In genomic region chr13:30607908-30608307, GRCh38 we compare ENCODE assay signal across 10 cellular contexts. TPM values are rescaled to one million over a fixed set of nuclear protein-coding genes. Genes with fewer than 3 reads are reported as not detected.
A peak's percentile ranks its signal among the peaks of the same experiment; 100 is the strongest.
DNase-seq lines count a peak whose midpoint lies in the region; ATAC-seq and TF ChIP-seq lines count a peak whose summit lies in the region.
"Had no signal": no experiment of that assay in that cellular context is flagged by ENCODE, and none has a peak within 500 bp of the region (broad histone marks: within the 10 kb centered on the region; RNA-seq: fewer than 3 reads in every experiment).

No MANE protein-coding gene starts in this region.

- peaks cover 18% of the 10 kb centered on the region for H3K4me1 Mint-ChIP-seq in activated CD4-positive, alpha-beta memory T cell treated with anti-CD3 and anti-CD28 coated beads for 36 hours (ENCODE audit: low read depth)
- H3K4me1 Mint-ChIP-seq in chondrocyte (ENCODE audit: low read depth), result peaks cover 5% of the 10 kb centered on the region

- no peak overlapping the region for H3K4me3 Mint-ChIP-seq in activated CD4-positive, alpha-beta memory T cell treated with anti-CD3 and anti-CD28 coated beads for 36 hours
- no peak overlapping the region for H3K4me3 Mint-ChIP-seq in chondrocyte (ENCODE audit: unreplicated experiment)
- H3K4me3 Mint-ChIP-seq: activated naive CD4-positive, alpha-beta T cell treated with anti-CD3 and anti-CD28 coated beads, Interleukin-2, amount 50 U/mL, for 24 hours; neural crest cell had no signal

- POLR2A ChIA-PET in activated CD4-positive, alpha-beta memory T cell treated with anti-CD3 and anti-CD28 coated beads for 36 hours (lab: Charles Lee), result interaction anchor here (1.2 kb wide), 1 partner anchor 9 kb away, joined by 5 read pairs; no protein-coding TSS in a partner anchor

- DNase-seq in CD1c-positive myeloid dendritic cell (ENCODE audit: extremely low spot score) (peak; percentile 30), epidermal melanocyte (ENCODE audit: insufficient read length, low spot score) (no peak), chondrocyte (ENCODE audit: low spot score) (no peak)
- peak; percentile 81 for DNase-seq in activated CD4-positive, alpha-beta memory T cell treated with anti-CD3 and anti-CD28 coated beads for 36 hours

- H3K27ac Mint-ChIP-seq in activated CD4-positive, alpha-beta memory T cell treated with anti-CD3 and anti-CD28 coated beads for 36 hours, result no peak overlapping the region
- no peak overlapping the region for H3K27ac Mint-ChIP-seq in chondrocyte (ENCODE audit: unreplicated experiment)

- CTCF ChIA-PET in activated CD4-positive, alpha-beta memory T cell treated with anti-CD3 and anti-CD28 coated beads for 36 hours (lab: Charles Lee), result interaction anchor here (0.7 to 1.5 kb wide), 5 partner anchors 9 to 475 kb away, joined by 3 to 6 read pairs (median 3); partner anchors contain the start of gene USPL1

- no peaks in the 10 kb centered on the region for H3K27me3 ChIP-seq in neutrophil

- H3K9me3 Mint-ChIP-seq in activated CD4-positive, alpha-beta memory T cell treated with anti-CD3 and anti-CD28 coated beads for 36 hours, result no peaks in the 10 kb centered on the region
- H3K9me3 Mint-ChIP-seq in chondrocyte (ENCODE audit: low read depth), result no peaks in the 10 kb centered on the region
- H3K9me3 Mint-ChIP-seq: activated naive CD4-positive, alpha-beta T cell treated with anti-CD3 and anti-CD28 coated beads, Interleukin-2, amount 50 U/mL, for 24 hours had no signal

- H3K4me3 ChIP-seq in neutrophil (ENCODE audit: low read depth in 1 of 2, low read length in 1 of 2), result no peak overlapping the region

- no peaks in the 10 kb centered on the region for H3K27me3 Mint-ChIP-seq in activated CD4-positive, alpha-beta memory T cell treated with anti-CD3 and anti-CD28 coated beads for 36 hours
- no peaks in the 10 kb centered on the region for H3K27me3 Mint-ChIP-seq in chondrocyte (ENCODE audit: low read depth)
- H3K27me3 Mint-ChIP-seq: activated naive CD4-positive, alpha-beta T cell treated with anti-CD3 and anti-CD28 coated beads, Interleukin-2, amount 50 U/mL, for 24 hours had no signal

- intact Hi-C loops in activated CD4-positive, alpha-beta memory T cell treated with anti-CD3 and anti-CD28 coated beads for 36 hours (cut with micrococcal nuclease), result loop anchor here (1.0 to 2.0 kb wide), 2 partner anchors 9 to 31 kb away; partner anchors contain the start of gene USPL1

- no peaks in the 10 kb centered on the region for H3K36me3 ChIP-seq in neutrophil

- TF ChIP-seq CTCF in neutrophil (IDR thresholded peaks at IDR 0.05), result no peak
- no peak for TF ChIP-seq CTCF in chondrocyte (IDR thresholded peaks at IDR 0.05)

- peak overlapping the region; percentile 87 for H3K27ac ChIP-seq in neutrophil

- peaks cover 2% of the 10 kb centered on the region for H3K36me3 Mint-ChIP-seq in activated CD4-positive, alpha-beta memory T cell treated with anti-CD3 and anti-CD28 coated beads for 36 hours
- H3K36me3 Mint-ChIP-seq in chondrocyte (ENCODE audit: low read depth), result peaks cover 2% of the 10 kb centered on the region
- H3K36me3 Mint-ChIP-seq: activated naive CD4-positive, alpha-beta T cell treated with anti-CD3 and anti-CD28 coated beads, Interleukin-2, amount 50 U/mL, for 24 hours had no signal

- ATAC-seq in GM19467 (IDR thresholded peaks at IDR 0.05; ENCODE audit: unreplicated experiment) (peak; percentile 98), HG03571 (IDR thresholded peaks at IDR 0.05; ENCODE audit: unreplicated experiment) (peak; percentile 88), HG02970 (IDR thresholded peaks at IDR 0.05; ENCODE audit: low FRiP score, unreplicated experiment) (no peak)

- no peaks in the 10 kb centered on the region for H3K9me3 ChIP-seq in neutrophil

- H3K4me1 ChIP-seq in neutrophil (ENCODE audit: control insufficient read depth in 1 of 2, insufficient read depth in 1 of 2, low read depth in 1 of 2, low read length in 1 of 2), result peaks cover 18 to 22% of the 10 kb centered on the region in 2 experiments

RNA-seq across cellular contexts. Expression of gene USPL1, which starts 9.8 kb away (rescaled TPM):
- total RNA-seq in activated CD4-positive, alpha-beta memory T cell treated with anti-CD3 and anti-CD28 coated beads for 36 hours, result 10 to 100 TPM; 13.3 to 13.8 TPM
- 10.6 to 15.3 TPM (median 11.0 TPM) in 3 replicates for total RNA-seq in chondrocyte

Comparison
In these comparisons a context has a peak if more than half of its experiments do, and no peak if none do; other contexts are left out.
1. DNase-seq: peak in CD1c-positive myeloid dendritic cell (single experiment) and activated CD4-positive, alpha-beta memory T cell treated with anti-CD3 and anti-CD28 coated beads for 36 hours (single experiment); none in epidermal melanocyte (single experiment) and chondrocyte (single experiment).